In the genomic region with DNA sequence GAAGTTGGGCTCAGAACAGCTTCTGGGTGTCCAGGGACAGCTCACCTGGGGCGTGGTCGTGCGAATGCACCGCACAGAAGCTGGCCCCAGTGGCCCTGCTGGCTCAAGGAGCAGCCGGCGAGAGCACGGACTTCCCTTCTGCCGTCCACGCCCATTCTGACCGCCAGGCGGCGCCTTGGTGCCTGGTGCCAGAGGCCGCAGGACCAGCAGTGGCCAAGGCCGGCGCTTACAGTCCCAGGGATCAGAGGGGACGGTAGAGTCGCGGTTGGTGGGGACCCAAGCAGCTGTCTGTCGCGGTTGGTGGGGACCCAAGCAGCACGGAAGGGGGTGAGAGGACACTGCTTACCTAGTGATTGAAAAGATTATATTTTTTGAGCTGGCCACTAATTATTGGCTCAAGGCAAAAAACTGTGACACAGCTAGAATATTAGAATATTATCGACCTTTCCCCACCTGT, we compare ENCODE assay signal across 8 cellular contexts. TPM values are rescaled to one million over a fixed set of nuclear protein-coding genes. Genes with fewer than 3 reads are reported as not detected.
DNase-seq lines count a peak whose midpoint lies in the region; ATAC-seq and TF ChIP-seq lines count a peak whose summit lies in the region.

No MANE protein-coding gene starts in this region.

- ATAC-seq in Right ventricle myocardium inferior: peak; percentile 74
- ATAC-seq in HG02642 (IDR thresholded peaks at IDR 0.05; ENCODE audit: poor library complexity, unreplicated experiment): no peak

- intact Hi-C loops in Right ventricle myocardium inferior (cut with DNase I): no loop called here

- no peak overlapping the region for H3K4me3 ChIP-seq in AG09309 (ENCODE audit: control insufficient read depth, low read depth, low read length)

- no peak for DNase-seq in AG09309 (ENCODE audit: low read depth)
- DNase-seq in H4 (ENCODE audit: low spot score): peak; percentile 68
- peak; percentile 76 for DNase-seq in RPMI8226
- peak; percentile 40 for DNase-seq in activated gamma-delta T cell treated with Interleukin-2 at 50 U/mL for 16 hours
- DNase-seq in Right ventricle myocardium inferior (ENCODE audit: missing footprints): peak; percentile 92
- peak; percentile 46 for DNase-seq in pons (ENCODE audit: low spot score)
- no peak for DNase-seq in NCI-H1694 treated with DMSO at 0.1 percent for 48 hours (lab: John Stamatoyannopoulos, UW)

- TF ChIP-seq CTCF in AG09309 (IDR thresholded peaks at IDR 0.05; ENCODE audit: control insufficient read depth, insufficient read depth, low read depth, low read length, missing control alignments): peak; percentile 93

RNA-seq across cellular contexts. Expression of gene NPPC, which starts 25.7 kb away (rescaled TPM):
- total RNA-seq in H4 (2014; rRNA removed; shearing (Covaris generic)): not detected in 2 replicates
- total RNA-seq in Right ventricle myocardium inferior: 16.1 TPM

Comparison
In these comparisons a context has a peak if more than half of its experiments do, and no peak if none do; other contexts are left out.
1. DNase-seq: peak in H4 (single experiment), RPMI8226 (single experiment), activated gamma-delta T cell treated with Interleukin-2 at 50 U/mL for 16 hours (single experiment), Right ventricle myocardium inferior (single experiment) and pons (single experiment); none in AG09309 (single experiment) and NCI-H1694 treated with DMSO at 0.1 percent for 48 hours (single experiment).
2. RNA of gene NPPC, which starts 25.7 kb away (total RNA-seq): 16.1 TPM in Right ventricle myocardium inferior (single experiment); not detected in H4; every median in the first group is over 10 times any median in the second.